In the genomic region with DNA sequence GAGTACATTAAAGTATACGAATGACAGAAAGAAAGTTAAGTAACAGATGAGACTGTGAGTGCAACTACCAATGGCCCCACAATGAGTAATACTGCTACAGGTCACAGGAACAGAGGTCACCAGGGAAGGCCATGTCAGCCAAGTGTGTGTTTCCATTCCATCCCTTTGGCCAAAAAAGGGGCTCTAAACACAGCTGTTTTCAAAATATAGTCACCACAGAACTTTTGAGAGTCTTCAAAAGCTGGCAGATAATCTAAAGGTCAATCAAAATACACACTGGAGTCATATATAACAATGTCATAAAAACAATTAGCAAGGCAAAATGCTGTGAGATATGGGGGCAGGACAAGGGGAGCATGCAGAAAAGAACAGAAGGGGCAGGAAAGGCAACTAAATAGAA, we compare ENCODE assay signal across 10 cellular contexts. TPM values are rescaled to one million over a fixed set of nuclear protein-coding genes. Genes with fewer than 3 reads are reported as not detected.
A peak's percentile ranks its signal among the peaks of the same experiment; 100 is the strongest.
DNase-seq lines count a peak whose midpoint lies in the region; ATAC-seq and TF ChIP-seq lines count a peak whose summit lies in the region.
"Had no signal": no experiment of that assay in that cellular context is flagged by ENCODE, and none has a peak within 500 bp of the region (broad histone marks: within the 10 kb centered on the region; RNA-seq: fewer than 3 reads in every experiment).

No MANE protein-coding gene starts in this region.

- peak; percentile 94 for ATAC-seq in GM21390 (IDR thresholded peaks at IDR 0.05; ENCODE audit: unreplicated experiment)
- peak; percentile 87 for ATAC-seq in HG03439 (IDR thresholded peaks at IDR 0.05; ENCODE audit: unreplicated experiment)
- peak; percentile 50 to 78 for ATAC-seq in left cardiac atrium

- peak; percentile 43 for DNase-seq in GM13977 (ENCODE audit: low spot score)
- DNase-seq in left cardiac atrium: no peak
- no peak for DNase-seq in A172 (ENCODE audit: low spot score)
- no peak for DNase-seq in substantia nigra (lab: John Stamatoyannopoulos, UW)
- no peak for DNase-seq in GF-D8 (lab: John Stamatoyannopoulos, UW)
- DNase-seq in NCI-H524 treated with DMSO at 0.1 percent for 48 hours (lab: John Stamatoyannopoulos, UW): no peak
- DNase-seq: activated CD8-positive, alpha-beta memory T cell treated with anti-CD3 and anti-CD28 coated beads, Interleukin-2, amount 50 U/mL, for 4 hours; NCI-H2107 had no signal

- no peak for TF ChIP-seq CTCF in GM13977 (IDR thresholded peaks at IDR 0.05; ENCODE audit: extremely low read depth, insufficient read depth, missing control alignments)

- in situ Hi-C loops in GM13977 (cut with MboI; ENCODE audit: low pct_unique_long_range_greater_than_20kb, low sequenced_read_pairs, unreplicated experiment): loop anchor here (10.0 kb wide), 1 partner anchor 70 kb away; no protein-coding TSS in a partner anchor

- H3K27ac ChIP-seq in substantia nigra (ENCODE audit: low read depth, low read length, poor library complexity, severe bottlenecking): no peak overlapping the region

- intact Hi-C loops in left cardiac atrium (cut with DNase I): no loop called here

RNA-seq across cellular contexts. Expression of a gene that starts 10.2 kb away (rescaled TPM):
- total RNA-seq in left cardiac atrium: 10 to 100 TPM; 31.8 to 33.6 TPM
- 20.6 and 22.1 TPM in 2 replicates for total RNA-seq in A172 (2014; rRNA removed; shearing (Covaris generic))
